ENCODE assay signal across 29 cellular contexts in the genomic region with DNA sequence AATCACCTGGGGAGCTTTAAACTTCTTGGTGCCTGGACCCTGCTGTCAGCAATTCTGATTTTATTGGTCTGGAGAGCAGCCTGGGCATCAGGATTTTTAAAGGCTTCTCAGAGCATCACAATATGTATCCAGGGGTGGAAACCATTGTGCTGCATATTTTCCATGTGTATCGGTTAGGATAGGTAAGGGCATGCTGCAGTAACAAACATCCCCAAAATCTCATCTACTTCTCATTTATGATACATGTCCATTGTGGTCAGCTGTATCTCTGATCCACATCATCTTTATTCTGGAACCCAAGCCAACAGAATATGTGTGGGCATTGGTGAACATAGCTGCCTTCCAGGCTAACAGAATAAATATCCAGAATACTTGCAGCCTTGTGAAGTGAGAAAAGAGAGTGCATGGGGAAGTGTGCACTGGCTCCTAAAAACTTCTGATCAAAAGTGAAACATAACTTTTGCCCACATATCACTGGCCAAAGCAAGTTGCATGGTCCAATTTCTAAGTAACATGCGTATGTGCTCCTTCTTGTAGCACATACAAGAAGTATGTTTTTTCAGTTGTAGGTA.
"Had no signal": no experiment of that assay in that cellular context is flagged by ENCODE, and none has a peak within 500 bp of the region (broad histone marks: within the 10 kb centered on the region; RNA-seq: fewer than 3 reads in every experiment).

No MANE protein-coding gene starts in this region.

- H3K4me3 ChIP-seq: esophagus squamous epithelium, gastroesophageal sphincter, heart right ventricle had no signal

- H3K4me1 Mint-ChIP-seq: activated B cell treated with CpG ODN at 0.5 μM for 24 hours; activated T-helper 17 cell treated with anti-CD3 and anti-CD28 coated beads, Interleukin-2, amount 50 U/mL, for 72 hours had no signal

- H3K36me3 ChIP-seq: brain microvascular endothelial cell, gastroesophageal sphincter, heart right ventricle had no signal

- H3K36me3 Mint-ChIP-seq: activated naive CD8-positive, alpha-beta T cell had no signal

- H3K9me3 ChIP-seq: esophagus squamous epithelium had no signal

- H3K27me3 ChIP-seq: brain microvascular endothelial cell, esophagus squamous epithelium, gastroesophageal sphincter, heart right ventricle had no signal

- H3K27me3 Mint-ChIP-seq: activated naive CD8-positive, alpha-beta T cell had no signal

- H3K27ac Mint-ChIP-seq: activated B cell treated with CpG ODN at 0.5 μM for 24 hours; activated CD8-positive, alpha-beta T cell treated with anti-CD3 and anti-CD28 coated beads for 36 hours; activated naive CD8-positive, alpha-beta T cell; activated T-helper 17 cell treated with anti-CD3 and anti-CD28 coated beads, Interleukin-2, amount 50 U/mL, for 72 hours; effector memory CD8-positive, alpha-beta T cell; T-helper 1 cell treated with Interleukin-12 subunit alpha and Interleukin-12 subunit beta and Interleukin-4 antibody, amounts not matched to agents 30 μg/mL and 1 μg/mL, for 36 hours had no signal

- DNase-seq: activated B cell treated with CpG ODN at 0.5 μM for 24 hours; activated CD4-positive, alpha-beta T cell treated with anti-CD3 and anti-CD28 coated beads for 48 hours; activated CD4-positive, alpha-beta T cell treated with anti-CD3 and anti-CD28 coated beads, Interleukin-2, amount 50 U/mL, for 1 hour; activated CD4-positive, alpha-beta T cell treated with anti-CD3 and anti-CD28 coated beads, Interleukin-2, amount 50 U/mL, for 48 hours; activated CD8-positive, alpha-beta memory T cell treated with anti-CD3 and anti-CD28 coated beads for 24 hours; activated CD8-positive, alpha-beta T cell treated with anti-CD3 and anti-CD28 coated beads for 36 hours; activated effector memory CD4-positive, alpha-beta T cell treated with Interleukin-2 at 50 U/mL for 16 hours; activated gamma-delta T cell treated with Interleukin-2 at 50 U/mL for 16 hours; activated naive CD4-positive, alpha-beta T cell treated with anti-CD3 and anti-CD28 coated beads, Interleukin-2, amount 50 U/mL, for 16 hours; activated naive CD4-positive, alpha-beta T cell treated with Interleukin-2 at 50 U/mL for 16 hours; activated T-cell treated with anti-CD3 and anti-CD28 coated beads, Interleukin-2, amount 50 U/mL, for 4 hours; amniotic stem cell; anterior cingulate cortex; brain microvascular endothelial cell; caudate nucleus; cortex of kidney; dermis blood vessel endothelial cell; effector CD4-positive, alpha-beta T cell; effector memory CD8-positive, alpha-beta T cell; esophagus squamous epithelium; foreskin melanocyte; heart right ventricle; T1000; WERI-Rb-1 had no signal

- H3K4me3 Mint-ChIP-seq: activated B cell treated with CpG ODN at 0.5 μM for 24 hours; activated CD8-positive, alpha-beta T cell treated with anti-CD3 and anti-CD28 coated beads for 36 hours; activated naive CD8-positive, alpha-beta T cell; activated T-cell treated with anti-CD3 and anti-CD28 coated beads, Interleukin-2, amount 50 U/mL, for 4 hours; activated T-helper 17 cell treated with anti-CD3 and anti-CD28 coated beads, Interleukin-2, amount 50 U/mL, for 72 hours; effector memory CD8-positive, alpha-beta T cell; T-helper 1 cell treated with Interleukin-12 subunit alpha and Interleukin-12 subunit beta and Interleukin-4 antibody, amounts not matched to agents 30 μg/mL and 1 μg/mL, for 36 hours had no signal

- H3K4me1 ChIP-seq: gastroesophageal sphincter had no signal

- H3K9me3 Mint-ChIP-seq: activated CD8-positive, alpha-beta T cell treated with anti-CD3 and anti-CD28 coated beads for 36 hours; activated T-cell treated with anti-CD3 and anti-CD28 coated beads, Interleukin-2, amount 50 U/mL, for 4 hours; activated T-helper 17 cell treated with anti-CD3 and anti-CD28 coated beads, Interleukin-2, amount 50 U/mL, for 72 hours; effector memory CD8-positive, alpha-beta T cell had no signal

- H3K27ac ChIP-seq: brain microvascular endothelial cell, epithelial cell of prostate, esophagus squamous epithelium, gastroesophageal sphincter, heart right ventricle, WERI-Rb-1 had no signal
